In genomic region chr17:68613739-68614298, GRCh38 we compare ENCODE assay signal across 8 cellular contexts. TPM values are rescaled to one million over a fixed set of nuclear protein-coding genes. Genes with fewer than 3 reads are reported as not detected.
DNase-seq lines count a peak whose midpoint lies in the region; ATAC-seq, FAIRE-seq and TF ChIP-seq lines count a peak whose summit lies in the region.

No MANE protein-coding gene starts in this region.

- peak overlapping the region; percentile 27 for H3K4ac ChIP-seq in H1 (replicated peaks; ENCODE audit: insufficient read length, low read depth, low read length)

- no peak overlapping the region for H4K91ac ChIP-seq in H1 (replicated peaks; ENCODE audit: insufficient read length, low read length)

- H3K36me3 ChIP-seq in H1 (ENCODE audit: control insufficient read depth in 2 of 4, insufficient read depth in 4 of 4, low read length in 3 of 4) = peaks cover 0 to 5% (median 0%) of the 10 kb centered on the region in 4 experiments; a peak in 2 of 8 replicates

- no peak overlapping the region for H3K4me2 ChIP-seq in H1 (ENCODE audit: insufficient read depth in 1 of 2, low read depth in 2 of 2, low read length in 2 of 2)

- H2BK5ac ChIP-seq in H1 (ENCODE audit: low read depth, low read length) = no peak overlapping the region

- no peaks in the 10 kb centered on the region for H3K4me1 ChIP-seq in H1 (replicated peaks in 1 of 4; ENCODE audit: control insufficient read depth in 3 of 4, insufficient read depth in 4 of 4, low read length in 3 of 4)

- H3K23ac ChIP-seq in H1 (ENCODE audit: insufficient read length) = no peak overlapping the region

- no peak overlapping the region for H3K14ac ChIP-seq in H1 (ENCODE audit: insufficient read length)

- peak; percentile 85 for FAIRE-seq in H1 (lab: Jason Lieb, UNC)

- TF ChIP-seq RAD21 in Ishikawa (IDR thresholded peaks at IDR 0.05; ENCODE audit: low read depth) (peak; percentile 77), H1 (IDR thresholded peaks at IDR 0.05 in 1 of 2, conservative IDR thresholded peaks at IDR 0.05 in 1 of 2; ENCODE audit: low read depth in 2 of 2, low read length in 2 of 2) (peak; percentile 80 to 91)

- CTCF ChIA-PET in H1 (lab: Charles Lee; ENCODE audit: partially characterized antibody) = interaction anchor here (0.5 to 3.8 kb wide), 47 partner anchors 8 to 605 kb away, joined by 3 to 27 read pairs (median 4); partner anchors contain the start of gene FAM20A

- no peak for TF ChIP-seq EP300 in Ishikawa (IDR thresholded peaks at IDR 0.05; ENCODE audit: borderline replicate concordance)
- TF ChIP-seq EP300 in H1 (IDR thresholded peaks at IDR 0.05; ENCODE audit: borderline replicate concordance in 1 of 2, low read depth in 2 of 2, low read length in 2 of 2) = no peak

- TF ChIP-seq CTCF in H1 (IDR thresholded peaks at IDR 0.05; ENCODE audit: control extremely low read depth in 1 of 3, insufficient read depth in 1 of 3, low read depth in 1 of 3, low read length in 3 of 3) = peak; percentile 46 to 88 (median 85)

- H3K9me3 ChIP-seq in H1 (ENCODE audit: insufficient read depth in 2 of 2, low read depth in 1 of 2, low read length in 1 of 2) = peaks cover 9 to 13% of the 10 kb centered on the region in 2 experiments

- H2BK20ac ChIP-seq in H1 (ENCODE audit: low read length) = no peak overlapping the region

- no peak overlapping the region; the same call in 1 of the 2 replicates for H4K8ac ChIP-seq in H1 (ENCODE audit: extremely low read depth, insufficient read depth, low read length)

- no peak overlapping the region for H3K27ac ChIP-seq in H1 (ENCODE audit: low read depth, low read length)

- H3K4me3 ChIP-seq in H1 (ENCODE audit: extremely low read depth in 1 of 4, insufficient read depth in 2 of 4, low read depth in 3 of 4, low read length in 4 of 4) = no peak overlapping the region

- no peak for ATAC-seq in GM21381 (IDR thresholded peaks at IDR 0.05; ENCODE audit: unreplicated experiment)

- H2AFZ ChIP-seq in H1 (ENCODE audit: low read length) = peak overlapping the region; percentile 97

- H2BK12ac ChIP-seq in H1 (ENCODE audit: low read depth, low read length) = no peak overlapping the region

- no peaks in the 10 kb centered on the region for H3K79me1 ChIP-seq in H1 (ENCODE audit: low read depth, low read length)

- no peaks in the 10 kb centered on the region for H4K20me1 ChIP-seq in H1 (replicated peaks in 1 of 2; ENCODE audit: control insufficient read depth in 1 of 2, insufficient read depth in 2 of 2, low read length in 2 of 2)

- H3K27me3 ChIP-seq in H1 (replicated peaks in 1 of 4; ENCODE audit: control insufficient read depth in 3 of 4, extremely low read depth in 1 of 4, insufficient read depth in 3 of 4, low read length in 3 of 4) = no peaks in the 10 kb centered on the region

- no peaks in the 10 kb centered on the region for H3K23me2 ChIP-seq in H1 (ENCODE audit: low read depth, low read length)

- no peak overlapping the region for H4K5ac ChIP-seq in H1 (ENCODE audit: insufficient read length, low read depth, low read length)

- H2BK15ac ChIP-seq in H1 (ENCODE audit: low read length) = no peak overlapping the region

- no peak overlapping the region for H3K9ac ChIP-seq in H1 (replicated peaks in 1 of 4; ENCODE audit: extremely low read depth in 1 of 4, low read depth in 3 of 4, low read length in 3 of 4)

- H3K56ac ChIP-seq in H1 (replicated peaks; ENCODE audit: insufficient read length, low read depth, low read length) = no peak overlapping the region

- H2BK120ac ChIP-seq in H1 (replicated peaks; ENCODE audit: low read depth, low read length) = no peak overlapping the region

- peak; percentile 85 to 89 for DNase-seq in NCI-H524 (lab: John Stamatoyannopoulos, UW)
- no peak for DNase-seq in NCI-H524 treated with DMSO at 0.1 percent for 48 hours (lab: John Stamatoyannopoulos, UW)
- DNase-seq in OCI-M1 (lab: John Stamatoyannopoulos, UW) = peak; percentile 84
- peak; percentile 49 to 66 for DNase-seq in H1 (ENCODE audit: low read depth in 1 of 2, low spot score in 2 of 2)
- DNase-seq in mucosa of gallbladder (ENCODE audit: low spot score) = peak; percentile 62
- DNase-seq in ureter (ENCODE audit: low spot score) = no peak

- no peak overlapping the region for H2AK5ac ChIP-seq in H1 (ENCODE audit: low read depth, low read length)

- no peaks in the 10 kb centered on the region for H3K79me2 ChIP-seq in H1 (ENCODE audit: control insufficient read depth in 1 of 2, insufficient read depth in 2 of 2, low read length in 2 of 2)

- POLR2A ChIA-PET in H1 (lab: Charles Lee; ENCODE audit: partially characterized antibody) = interaction anchor here (1.2 to 1.3 kb wide), 2 partner anchors 12 to 101 kb away, joined by 3 to 8 read pairs; partner anchors contain the start of gene PRKAR1A

- WGBS in H1 (ENCODE audit: extremely low coverage in 1 of 2, insufficient coverage in 1 of 2, insufficient read length in 1 of 2, insufficient replicate concordance in 2 of 2, low coverage in 1 of 2, low lambda C conversion rate in 2 of 2, missing lambda C conversion rate in 1 of 2), 2 experiments = 55% methylated on average over 5 of the region's 5 CpGs; no CpG with 5 or more reads in 1 of the 2 experiments

- H3K18ac ChIP-seq in H1 (ENCODE audit: extremely low read depth, low read length) = no peak overlapping the region

- TF ChIP-seq POLR2A in H1 (IDR thresholded peaks at IDR 0.05; ENCODE audit: control extremely low read depth in 1 of 2, low read depth in 2 of 2, low read length in 2 of 2) = no peak

TF ChIP-seq in Ishikawa, 13 proteins besides CTCF, POLR2A, EP300 and RAD21 (continues in another document):
- TF ChIP-seq YY1 (IDR thresholded peaks at IDR 0.05; ENCODE audit: low read depth) = no peak
- no peak for TF ChIP-seq USF1 (IDR thresholded peaks at IDR 0.05)
- no peak for TF ChIP-seq EGR1 (IDR thresholded peaks at IDR 0.05)
- no peak for TF ChIP-seq FOXM1 (IDR thresholded peaks at IDR 0.05; ENCODE audit: borderline replicate concordance, low read depth)
- no peak for TF ChIP-seq CREB1 (IDR thresholded peaks at IDR 0.05; ENCODE audit: low read depth)
- TF ChIP-seq MAX (IDR thresholded peaks at IDR 0.05) = no peak

TF ChIP-seq in H1, 55 proteins besides CTCF, POLR2A, EP300 and RAD21 (continues in another document):
- TF ChIP-seq YY1 (IDR thresholded peaks at IDR 0.05; ENCODE audit: low read depth, low read length) (0 out of 2 replicates have a peak, but pooled peaks have one; percentile 41), JUN (IDR thresholded peaks at IDR 0.05; ENCODE audit: low read depth, low read length) (no peak), TEAD4 (IDR thresholded peaks at IDR 0.05; ENCODE audit: low read depth, low read length) (0 out of 2 replicates have a peak, but pooled peaks have one; percentile 17), JUND (IDR thresholded peaks at IDR 0.05; ENCODE audit: low read length) (no peak), ASH2L (IDR thresholded peaks at IDR 0.05; ENCODE audit: low read length) (no peak), SIN3A (conservative IDR thresholded peaks at IDR 0.05 in 1 of 2, IDR thresholded peaks at IDR 0.05 in 1 of 2; ENCODE audit: low read depth in 1 of 2, low read length in 2 of 2) (no peak), HDAC2 (IDR thresholded peaks at IDR 0.05; ENCODE audit: borderline replicate concordance in 1 of 2, low read depth in 2 of 2, low read length in 2 of 2) (no peak), MAFK (IDR thresholded peaks at IDR 0.05; ENCODE audit: low read depth, low read length) (no peak), POLR2AphosphoS5 (IDR thresholded peaks at IDR 0.05; ENCODE audit: low read depth, low read length) (no peak), PHF8 (conservative IDR thresholded peaks at IDR 0.05; ENCODE audit: low read depth, low read length) (no peak), RFX5 (IDR thresholded peaks at IDR 0.05; ENCODE audit: borderline replicate concordance, low read depth, low read length) (no peak), GABPA (IDR thresholded peaks at IDR 0.05; ENCODE audit: borderline replicate concordance, insufficient read depth, low read length) (no peak), SP2 (IDR thresholded peaks at IDR 0.05; ENCODE audit: low read length) (no peak), MAX (IDR thresholded peaks at IDR 0.05) (peak; percentile 23; the same call in 1 of the 2 replicates), E2F6 (IDR thresholded peaks at IDR 0.05) (no peak), FOSL1 (IDR thresholded peaks at IDR 0.05; ENCODE audit: insufficient read depth, low read depth, low read length) (no peak), SAP30 (IDR thresholded peaks at IDR 0.05; ENCODE audit: insufficient read depth, insufficient replicate concordance, low read length) (no peak)

RNA-seq across cellular contexts. Expression of gene FAM20A, which starts 12.7 kb away (rescaled TPM):
- 3.5 and 3.6 TPM in 2 replicates for total RNA-seq in H1 (2021; fragmentation: NEBNext Ultra II Directional; extraction: Animal tissue kit (Norgen Biotek cat#: 25700))
- 11.9 and 13.8 TPM in 2 replicates for polyA plus RNA-seq in H1 (2011; rRNA removed)
- polyA plus RNA-seq in H1 (2011; cell fraction: cytosol; rRNA removed) = 13.6 TPM
- polyA plus RNA-seq in H1 (2011; cell fraction: nucleus; rRNA removed) = 49.4 TPM
- polyA plus RNA-seq in H1 (2012, experiment 1 of 2) = 9.6 to 13.6 TPM (median 12.0 TPM) in 4 replicates
- polyA plus RNA-seq in H1 (2012, experiment 2 of 2) = 4.5 TPM
- polyA plus RNA-seq in H1 (2013, experiment 1 of 2) = 1.1 TPM
- polyA plus RNA-seq in H1 (2013, experiment 2 of 2) = 0.57 TPM
- 15.2 TPM in 2 replicates for polyA minus RNA-seq in H1 (2011; rRNA and poly(A)+ RNA removed)
- polyA minus RNA-seq in H1 (2011; cell fraction: cytosol; rRNA and poly(A)+ RNA removed) = 7.3 TPM
- polyA minus RNA-seq in H1 (2011; cell fraction: nucleus; rRNA and poly(A)+ RNA removed) = 19.7 TPM
- total RNA-seq in mucosa of gallbladder = 7.4 TPM
- 13.8 TPM for total RNA-seq in ureter

Comparison
In these comparisons a context has a peak if more than half of its experiments do, and no peak if none do; other contexts are left out.
1. DNase-seq: peak in NCI-H524 (2 of 2), OCI-M1 (single experiment), H1 (2 of 2) and mucosa of gallbladder (single experiment); none in NCI-H524 treated with DMSO at 0.1 percent for 48 hours (single experiment) and ureter (single experiment).